In the genomic region with DNA sequence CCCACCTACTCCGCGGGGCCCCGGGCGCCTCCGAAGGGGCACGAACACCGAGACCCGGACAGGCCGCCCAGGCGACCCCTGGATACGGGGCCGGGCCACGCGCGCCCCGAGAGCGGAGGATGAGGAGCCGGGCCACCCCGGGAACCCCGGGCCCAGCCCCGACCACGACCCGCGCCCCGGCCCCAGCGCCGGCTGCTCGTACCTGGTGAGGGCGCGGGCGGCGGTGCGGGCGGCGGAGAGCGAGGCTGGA, we compare ENCODE assay signal across 8 cellular contexts. TPM values are rescaled to one million over a fixed set of nuclear protein-coding genes. Genes with fewer than 3 reads are reported as not detected.
DNase-seq lines count a peak whose midpoint lies in the region; ATAC-seq and TF ChIP-seq lines count a peak whose summit lies in the region.

No MANE protein-coding gene starts in this region.

- TF ChIP-seq CTCF in BJ (IDR thresholded peaks at IDR 0.05; ENCODE audit: insufficient read depth, low read depth, low read length) (no peak), HCT116 (IDR thresholded peaks at IDR 0.05 in 2 of 3, conservative IDR thresholded peaks at IDR 0.05 in 1 of 3; ENCODE audit: borderline replicate concordance in 1 of 3, insufficient read depth in 1 of 3, low read depth in 2 of 3, low read length in 2 of 3) (no peak)

- in situ Hi-C loops in KBM-7 (cut with MboI; ENCODE audit: low pct_unique_long_range_greater_than_20kb, low sequenced_read_pairs): no loop called here

- H3K36me3 Mint-ChIP-seq in memory B cell: peaks cover 4% of the 10 kb centered on the region

- H2AFZ ChIP-seq in HCT116 (ENCODE audit: low read depth, low read length, poor library complexity, severe bottlenecking): no peak overlapping the region

- H3K79me2 ChIP-seq in HCT116 (ENCODE audit: insufficient read depth, low read length): peaks cover 59% of the 10 kb centered on the region

- intact Hi-C loops in HCT116 (cut with micrococcal nuclease): loop anchor here (2.0 kb wide), 1 partner anchor 61 kb away; the partner anchor contains the start of gene DCXR

- DNase-seq in BJ (ENCODE audit: low read depth) (no peak), HCT116 (ENCODE audit: low read depth, low spot score) (no peak), memory B cell (ENCODE audit: low spot score in 2 of 2) (no peak), KBM-7 (no peak), ecto neural progenitor cell (ENCODE audit: low spot score) (no peak), dedifferentiated amniotic fluid mesenchymal stem cell (ENCODE audit: extremely low spot score) (no peak), GOT3 (lab: John Stamatoyannopoulos, UW) (no peak)

- H3K9me3 Mint-ChIP-seq in memory B cell: no peaks in the 10 kb centered on the region

- BruUV-seq in HCT116 (replicated peaks; lab: Mats Ljungman, UMichigan): no TSS peak

- H4K20me1 ChIP-seq in HCT116 (ENCODE audit: insufficient read depth): peaks cover 3% of the 10 kb centered on the region; the same call in 1 of the 2 replicates

- WGBS in adipose tissue, 3 donors: 0 to 1% (median 0%) methylated on average over 11 to 36 of the region's 36 CpGs

- peaks cover 6% of the 10 kb centered on the region for H3K4me1 Mint-ChIP-seq in memory B cell

- TF ChIP-seq POLR2A in HCT116 (IDR thresholded peaks at IDR 0.05; ENCODE audit: borderline replicate concordance, extremely low read depth, insufficient read depth, insufficient read length): no peak

- H3K9me3 ChIP-seq in HCT116 (ENCODE audit: control insufficient read depth in 1 of 2, insufficient read depth in 1 of 2, low read depth in 1 of 2, low read length in 2 of 2): no peaks in the 10 kb centered on the region

- RAD21 ChIA-PET in HCT116 (lab: Charles Lee; ENCODE audit: low non-redundant PET in 1 of 2, low total read pairs in 2 of 2, uncharacterized antibody in 2 of 2, unreplicated experiment in 2 of 2): no interaction called here

- H3K4me3 ChIP-seq in BJ (ENCODE audit: low read depth, low read length) (peak overlapping the region; percentile 76), HCT116 (replicated peaks in 1 of 2; ENCODE audit: low read depth in 1 of 2, low read length in 2 of 2) (peak overlapping the region; percentile 82 to 93)

- H3K4me3 Mint-ChIP-seq in memory B cell: peak overlapping the region; percentile 80

- no peak for TF ChIP-seq RAD21 in HCT116 (IDR thresholded peaks at IDR 0.05; ENCODE audit: low read depth)

- peaks cover 22% of the 10 kb centered on the region for H3K36me3 ChIP-seq in BJ (ENCODE audit: control insufficient read depth, insufficient read depth, low read length)
- H3K36me3 ChIP-seq in HCT116 (ENCODE audit: control insufficient read depth in 1 of 2, insufficient read depth in 2 of 2, low read length in 2 of 2): peaks cover 30 to 52% of the 10 kb centered on the region in 2 experiments

- no peaks in the 10 kb centered on the region for H3K27me3 Mint-ChIP-seq in memory B cell

- H3K4me2 ChIP-seq in HCT116 (ENCODE audit: low read length): peak overlapping the region; percentile 94

- H3K9me2 ChIP-seq in HCT116 (ENCODE audit: insufficient read depth): no peaks in the 10 kb centered on the region

- POLR2A ChIA-PET in BJ (lab: Charles Lee): no interaction called here
- POLR2A ChIA-PET in HCT116 (lab: Charles Lee): interaction anchor here (1.0 to 1.9 kb wide), 6 partner anchors 9 to 195 kb away, joined by 3 to 11 read pairs (median 4); partner anchors contain the start of gene DCXR

- CTCF ChIA-PET in BJ (lab: Yijun Ruan, JAX): interaction anchor here (1.2 to 1.8 kb wide), 2 partner anchors 22 to 58 kb away, joined by 4 to 6 read pairs; no protein-coding TSS in a partner anchor
- CTCF ChIA-PET in HCT116 (lab: Charles Lee): interaction anchor here (1.0 to 1.5 kb wide), 4 partner anchors 9 to 108 kb away, joined by 3 to 9 read pairs (median 4); partner anchors contain the start of genes DCXR and RAC3

- H3K4me1 ChIP-seq in HCT116 (ENCODE audit: control insufficient read depth in 1 of 2, insufficient read depth in 2 of 2, low read length in 2 of 2): peaks cover 21 to 50% of the 10 kb centered on the region in 2 experiments

- no peak overlapping the region for H3K27ac Mint-ChIP-seq in memory B cell

- H3K27me3 ChIP-seq in BJ (ENCODE audit: control insufficient read depth, insufficient read depth, low read length) (no peaks in the 10 kb centered on the region), HCT116 (ENCODE audit: insufficient read depth, low read length) (no peaks in the 10 kb centered on the region)

- ATAC-seq in HCT116 (peak; percentile 5), memory B cell (ENCODE audit: low read depth) (peak; percentile 0)

- H3K27ac ChIP-seq in HCT116 (ENCODE audit: low read depth, low read length) (peak overlapping the region; percentile 99), adipose tissue (ENCODE audit: low read depth, low read length) (peak overlapping the region; percentile 34)

- peak overlapping the region; percentile 96 for H3K9ac ChIP-seq in HCT116 (ENCODE audit: low read length)

TF ChIP-seq in HCT116, 20 proteins besides CTCF, POLR2A, EP300 and RAD21:
- TF ChIP-seq TCF7L2 (IDR thresholded peaks at IDR 0.05; ENCODE audit: borderline replicate concordance, extremely low read depth, insufficient read depth, insufficient read length): no peak
- no peak for TF ChIP-seq REST (IDR thresholded peaks at IDR 0.05; ENCODE audit: low read depth)
- peak; percentile 97 for TF ChIP-seq ZFX (IDR thresholded peaks at IDR 0.05)

RNA-seq across cellular contexts. Expression of gene FASN, which starts 0.2 kb away (rescaled TPM):
- 5.2 and 11.3 TPM in 2 replicates for polyA plus RNA-seq in BJ (2011; rRNA removed)
- polyA minus RNA-seq in BJ (2011; rRNA and poly(A)+ RNA removed): 9.4 and 13.4 TPM in 2 replicates
- 754 TPM for total RNA-seq in HCT116 (2021; ENCODE audit: unreplicated experiment)
- 391 and 513 TPM in 2 replicates for polyA plus RNA-seq in HCT116 (2012)
- polyA plus RNA-seq in adipose tissue: 1,000 to 10,000 TPM in 1 of 3 donors, 100 to 1,000 TPM in 2; 464 to 3,885 (median 885) TPM

RNA-seq across cellular contexts. Expression of gene DUS1L, which starts 32.2 kb away (rescaled TPM):
- polyA plus RNA-seq in BJ (2011; rRNA removed): 22.1 and 47.6 TPM in 2 replicates
- polyA minus RNA-seq in BJ (2011; rRNA and poly(A)+ RNA removed): 13.2 and 16.8 TPM in 2 replicates
- 176 TPM for total RNA-seq in HCT116 (2021; ENCODE audit: unreplicated experiment)
- polyA plus RNA-seq in HCT116 (2012): 120 and 129 TPM in 2 replicates
- polyA plus RNA-seq in adipose tissue: 100 to 1,000 TPM in 1 of 3 donors, 10 to 100 TPM in 2; 71.2 to 118 (median 80.9) TPM

RNA-seq across cellular contexts. Expression of gene GPS1, which starts 46.1 kb away (rescaled TPM):
- polyA plus RNA-seq in BJ (2011; rRNA removed) (79.7 and 131 TPM in 2 replicates), adipose tissue (10 to 100 TPM; 58.9 to 89.2 (median 77.5) TPM)
- polyA minus RNA-seq in BJ (2011; rRNA and poly(A)+ RNA removed): 74.1 and 114 TPM in 2 replicates
- total RNA-seq in HCT116 (2021; ENCODE audit: unreplicated experiment): 205 TPM
- polyA plus RNA-seq in HCT116 (2012): 154 and 156 TPM in 2 replicates

RNA-seq across cellular contexts. Expression of gene RFNG, which starts 46.2 kb away (rescaled TPM):
- polyA plus RNA-seq in BJ (2011; rRNA removed): 15.8 and 23.7 TPM in 2 replicates
- 21.9 and 28.9 TPM in 2 replicates for polyA minus RNA-seq in BJ (2011; rRNA and poly(A)+ RNA removed)
- total RNA-seq in HCT116 (2021; ENCODE audit: unreplicated experiment): 52.0 TPM
- polyA plus RNA-seq in HCT116 (2012): 53.5 and 62.2 TPM in 2 replicates
- 10 to 100 TPM; 39.4 to 51.2 (median 41.1) TPM for polyA plus RNA-seq in adipose tissue

Comparison
In these comparisons a context has a peak if more than half of its experiments do, and no peak if none do; other contexts are left out.
1. RNA of gene FASN, which starts 0.2 kb away (polyA plus RNA-seq): 464 to 3,885 TPM in adipose tissue; 5.2 to 11.3 TPM in BJ; every median in the first group is over 10 times any median in the second.